Comparison of ENCODE assay signal across 25 cellular contexts in the genomic region with DNA sequence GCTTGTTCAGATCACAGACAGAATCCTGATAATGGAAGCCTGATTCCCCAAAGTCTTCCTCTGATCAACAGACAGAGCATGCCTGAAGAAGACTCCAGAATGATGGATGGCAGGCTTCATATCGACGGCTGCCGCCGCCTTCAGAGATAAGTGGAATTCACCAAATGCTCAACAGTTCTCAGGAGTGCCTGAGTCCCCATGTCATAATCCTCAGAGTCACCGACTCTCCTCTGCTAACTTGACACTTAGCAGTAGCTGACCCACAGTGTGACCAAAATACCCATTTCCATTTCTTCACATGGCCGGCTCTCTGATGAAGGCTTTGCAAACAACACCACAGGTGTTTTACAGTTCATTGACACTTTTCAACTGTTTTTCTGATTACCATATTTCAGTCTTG. TPM values are rescaled to one million over a fixed set of nuclear protein-coding genes. Genes with fewer than 3 reads are reported as not detected.
"Had no signal": no experiment of that assay in that cellular context is flagged by ENCODE, and none has a peak within 500 bp of the region (broad histone marks: within the 10 kb centered on the region; RNA-seq: fewer than 3 reads in every experiment).

No MANE protein-coding gene starts in this region.

- H3K9me3 Mint-ChIP-seq: dendritic cell treated with granulocyte-macrophage colony-stimulating factor and Interleukin-4, amounts not matched to agents 40 ng/mL and 50 ng/mL, for 4 days; naive thymus-derived CD8-positive, alpha-beta T cell; nephron progenitor cell; stimulated activated memory B cell treated with anti-CD40 and anti-IgM and Interleukin-4, amounts not matched to agents 10 μg/mL and 1 μg/mL and 100 μg/mL, for 72 hours had no signal

- H3K27ac ChIP-seq: colonic mucosa, esophagus muscularis mucosa, foreskin keratinocyte, gastroesophageal sphincter, heart left ventricle, left lung, psoas muscle, sigmoid colon, skin epidermis, spleen, testis had no signal

- H3K4me1 Mint-ChIP-seq: naive thymus-derived CD8-positive, alpha-beta T cell; stimulated activated memory B cell treated with anti-CD40 and anti-IgM and Interleukin-4, amounts not matched to agents 10 μg/mL and 1 μg/mL and 100 μg/mL, for 72 hours had no signal

- H3K27ac Mint-ChIP-seq: dendritic cell treated with granulocyte-macrophage colony-stimulating factor and Interleukin-4, amounts not matched to agents 40 ng/mL and 50 ng/mL, for 4 days; naive thymus-derived CD8-positive, alpha-beta T cell; nephron progenitor cell; stimulated activated memory B cell treated with anti-CD40 and anti-IgM and Interleukin-4, amounts not matched to agents 10 μg/mL and 1 μg/mL and 100 μg/mL, for 72 hours had no signal

- H3K27me3 Mint-ChIP-seq: dendritic cell treated with granulocyte-macrophage colony-stimulating factor and Interleukin-4, amounts not matched to agents 40 ng/mL and 50 ng/mL, for 4 days; stimulated activated memory B cell treated with anti-CD40 and anti-IgM and Interleukin-4, amounts not matched to agents 10 μg/mL and 1 μg/mL and 100 μg/mL, for 72 hours had no signal

- H3K27me3 ChIP-seq: colonic mucosa, esophagus muscularis mucosa, foreskin keratinocyte, gastroesophageal sphincter, heart left ventricle, left lung, sigmoid colon, spleen, testis had no signal

- H3K36me3 ChIP-seq: colonic mucosa, esophagus muscularis mucosa, gastroesophageal sphincter, heart left ventricle, left lung, sigmoid colon, spleen had no signal

- H3K4me3 Mint-ChIP-seq: dendritic cell treated with granulocyte-macrophage colony-stimulating factor and Interleukin-4, amounts not matched to agents 40 ng/mL and 50 ng/mL, for 4 days; naive thymus-derived CD8-positive, alpha-beta T cell; nephron progenitor cell; stimulated activated memory B cell treated with anti-CD40 and anti-IgM and Interleukin-4, amounts not matched to agents 10 μg/mL and 1 μg/mL and 100 μg/mL, for 72 hours had no signal

- ATAC-seq: foreskin keratinocyte; gastroesophageal sphincter; heart left ventricle; left cardiac atrium; left lung; naive thymus-derived CD8-positive, alpha-beta T cell; psoas muscle; right cardiac atrium; stimulated activated memory B cell treated with anti-CD40 and anti-IgM and Interleukin-4, amounts not matched to agents 10 μg/mL and 1 μg/mL and 100 μg/mL, for 72 hours; stimulated activated naive CD8-positive, alpha-beta T cell treated with anti-CD3 and anti-CD28 coated beads, Interleukin-15, Interleukin-2, amounts not matched to agents 100 U/mL and 50 U/mL, for 24 hours had no signal

- H3K9me3 ChIP-seq: colonic mucosa, esophagus muscularis mucosa, gastroesophageal sphincter, heart left ventricle, left lung, psoas muscle, sigmoid colon, spleen, testis had no signal

- DNase-seq: colonic mucosa; effector CD8-positive, alpha-beta T cell; foreskin keratinocyte; heart left ventricle; hippocampal formation; left cardiac atrium; left lung; mesenchymal stem cell; naive thymus-derived CD8-positive, alpha-beta T cell; nephron progenitor cell; nucleus accumbens; psoas muscle; right cardiac atrium; sigmoid colon; spleen; stimulated activated CD4-positive, alpha-beta T cell treated with anti-CD3 and anti-CD28 coated beads, Interleukin-4, amount 100 ng/mL, for 4 hours; stimulated activated naive CD8-positive, alpha-beta T cell treated with anti-CD3 and anti-CD28 coated beads, Interleukin-15, Interleukin-2, amounts not matched to agents 100 U/mL and 50 U/mL, for 24 hours; substantia nigra; testis had no signal

- H3K4me1 ChIP-seq: colonic mucosa, foreskin keratinocyte, psoas muscle, spleen, testis had no signal

- H3K36me3 Mint-ChIP-seq: naive thymus-derived CD8-positive, alpha-beta T cell; stimulated activated memory B cell treated with anti-CD40 and anti-IgM and Interleukin-4, amounts not matched to agents 10 μg/mL and 1 μg/mL and 100 μg/mL, for 72 hours had no signal

- H3K4me3 ChIP-seq: colonic mucosa, esophagus muscularis mucosa, gastroesophageal sphincter, heart left ventricle, left lung, psoas muscle, sigmoid colon, skin epidermis, spleen, testis had no signal

RNA-seq across cellular contexts. Expression of a gene that starts 58.7 kb away (rescaled TPM):
- total RNA-seq: epithelial cell of proximal tubule; naive thymus-derived CD8-positive, alpha-beta T cell had no signal
- polyA plus RNA-seq: naive thymus-derived CD8-positive, alpha-beta T cell had no signal
